10 cellular contexts compared by ENCODE assay signal in the genomic region with DNA sequence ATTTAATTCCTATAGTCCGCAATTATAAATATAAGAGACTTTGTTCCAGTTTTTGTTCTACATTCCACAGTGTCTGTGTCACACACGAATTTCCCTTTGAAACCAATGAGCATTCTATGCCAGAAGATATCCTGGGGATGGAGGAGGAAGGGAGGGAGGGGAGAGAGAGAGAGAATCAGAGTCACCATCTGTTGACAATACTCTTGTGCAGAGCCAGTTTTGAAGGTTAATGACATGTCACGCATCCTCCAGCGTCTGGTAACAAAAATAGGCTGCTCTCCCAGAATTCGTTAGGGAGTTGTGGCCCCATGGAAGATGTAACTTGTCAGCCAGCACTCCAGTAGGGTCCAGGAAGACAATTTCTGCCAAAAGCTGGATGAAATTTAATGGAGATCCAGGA.
DNase-seq lines count a peak whose midpoint lies in the region; ATAC-seq, FAIRE-seq and TF ChIP-seq lines count a peak whose summit lies in the region.
"Had no signal": no experiment of that assay in that cellular context is flagged by ENCODE, and none has a peak within 500 bp of the region (broad histone marks: within the 10 kb centered on the region; RNA-seq: fewer than 3 reads in every experiment).

No MANE protein-coding gene starts in this region.

- H3K4me3 Mint-ChIP-seq in nephron, result peak overlapping the region in 1 of 3 experiments; percentile 35
- no peak overlapping the region for H3K4me3 Mint-ChIP-seq in GM23338
- H3K4me3 Mint-ChIP-seq: activated B cell treated with CpG ODN at 0.5 μM for 24 hours had no signal

- H3K4me3 ChIP-seq in GM23338, result no peak overlapping the region
- no peak overlapping the region for H3K4me3 ChIP-seq in small intestine (ENCODE audit: low read depth in 1 of 2, low read length in 2 of 2)
- H3K4me3 ChIP-seq: GM12878 had no signal

- H4K20me1 ChIP-seq in GM23338 (replicated peaks; ENCODE audit: insufficient read depth), result no peaks in the 10 kb centered on the region

- peaks cover 27% of the 10 kb centered on the region for H3K4me1 ChIP-seq in GM23338 (ENCODE audit: insufficient read depth)
- H3K4me1 ChIP-seq in small intestine (ENCODE audit: control insufficient read depth in 2 of 2, insufficient read depth in 1 of 2, low read depth in 1 of 2, low read length in 1 of 2), result peaks cover 0 to 18% of the 10 kb centered on the region in 2 donors

- no peak for FAIRE-seq in small intestine (lab: Jason Lieb, UNC)
- FAIRE-seq: GM12878 had no signal

- DNase-seq in DMS 273 treated with DMSO at 0.1 percent for 48 hours (lab: John Stamatoyannopoulos, UW) (peak; percentile 33), NCI-H226 (peak; percentile 52), dermis microvascular lymphatic vessel endothelial cell (ENCODE audit: low read depth in 2 of 2) (peak; percentile 81 to 90), GM23338 (ENCODE audit: low spot score) (no peak), activated gamma-delta T cell (lab: John Stamatoyannopoulos, UW) (no peak), small intestine (no peak)
- DNase-seq: activated B cell treated with CpG ODN at 0.5 μM for 24 hours had no signal

- H3K27ac ChIP-seq in GM23338 (ENCODE audit: low read depth), result no peak overlapping the region
- peak overlapping the region in 1 of 2 donors; percentile 30 for H3K27ac ChIP-seq in small intestine (ENCODE audit: low read depth in 1 of 2, low read length in 1 of 2)

- H3K9me3 Mint-ChIP-seq in nephron, result no peaks in the 10 kb centered on the region
- peaks cover 2% of the 10 kb centered on the region; the same call in 1 of the 3 replicates for H3K9me3 Mint-ChIP-seq in GM23338
- H3K9me3 Mint-ChIP-seq: activated B cell treated with CpG ODN at 0.5 μM for 24 hours had no signal

- ATAC-seq in GM23338, result no peak
- ATAC-seq in GM19395 (IDR thresholded peaks at IDR 0.05; ENCODE audit: unreplicated experiment), result no peak

- H3K36me3 Mint-ChIP-seq in nephron (ENCODE audit: low read depth), result peaks cover 3% of the 10 kb centered on the region
- no peaks in the 10 kb centered on the region for H3K36me3 Mint-ChIP-seq in GM23338 (ENCODE audit: low read depth)

- H3K36me3 ChIP-seq in GM23338 (ENCODE audit: insufficient read depth) (no peaks in the 10 kb centered on the region), small intestine (ENCODE audit: control insufficient read depth in 2 of 2, insufficient read depth in 2 of 2, low read length in 2 of 2) (no peaks in the 10 kb centered on the region)

- H3K27ac Mint-ChIP-seq in nephron (peak overlapping the region; percentile 82 to 95 (median 91)), GM23338 (no peak overlapping the region)
- H3K27ac Mint-ChIP-seq: activated B cell treated with CpG ODN at 0.5 μM for 24 hours had no signal

- no peaks in the 10 kb centered on the region for H3K27me3 Mint-ChIP-seq in nephron (ENCODE audit: low read depth)
- peaks cover 11% of the 10 kb centered on the region for H3K27me3 Mint-ChIP-seq in GM23338 (ENCODE audit: insufficient read depth, low read depth, poor library complexity)

- H3K4me1 Mint-ChIP-seq in nephron (peaks cover 58% of the 10 kb centered on the region), GM23338 (peaks cover 55% of the 10 kb centered on the region)
- H3K4me1 Mint-ChIP-seq: activated B cell treated with CpG ODN at 0.5 μM for 24 hours had no signal

- H3K27me3 ChIP-seq in GM23338 (ENCODE audit: insufficient read depth) (no peaks in the 10 kb centered on the region), small intestine (ENCODE audit: control insufficient read depth in 2 of 2, insufficient read depth in 2 of 2, low read length in 2 of 2) (no peaks in the 10 kb centered on the region)

- H3K79me2 ChIP-seq in GM23338 (replicated peaks; ENCODE audit: insufficient read depth), result no peaks in the 10 kb centered on the region

- H2AFZ ChIP-seq in GM23338, result no peak overlapping the region; the same call in 1 of the 2 replicates

- no peak overlapping the region for H3K4me2 ChIP-seq in GM23338

- H3K9me2 ChIP-seq in GM23338 (ENCODE audit: insufficient read depth), result no peaks in the 10 kb centered on the region

- TF ChIP-seq CTCF in nephron (IDR thresholded peaks at IDR 0.05; ENCODE audit: unreplicated experiment in 3 of 3), result no peak
- no peak for TF ChIP-seq CTCF in GM23338 (conservative IDR thresholded peaks at IDR 0.05; ENCODE audit: low read depth in 2 of 2)

- WGBS in small intestine, 3 donors, result 52 to 77% (median 70%) methylated on average over 5 of the region's 5 CpGs

- H3F3A ChIP-seq in GM23338 (replicated peaks; ENCODE audit: low read depth), result 0 out of 2 replicates have a peak, but pooled peaks cover 10% of the 10 kb centered on the region

- H3K9me3 ChIP-seq in small intestine (ENCODE audit: control insufficient read depth, low read depth), result no peaks in the 10 kb centered on the region

TF ChIP-seq in GM23338, 12 proteins besides CTCF, POLR2A, EP300 and RAD21:
- TF ChIP-seq POLR2AphosphoS5 (IDR thresholded peaks at IDR 0.05; ENCODE audit: low read depth), result no peak

Comparison
In these comparisons a context has a peak if more than half of its experiments do, and no peak if none do; other contexts are left out.
1. DNase-seq: peak in DMS 273 treated with DMSO at 0.1 percent for 48 hours (single experiment), NCI-H226 (single experiment) and dermis microvascular lymphatic vessel endothelial cell (2 of 2); none in GM23338 (single experiment), activated gamma-delta T cell (single experiment) and small intestine (single experiment).